Comparison of ENCODE assay signal across 15 cellular contexts in the genomic region with DNA sequence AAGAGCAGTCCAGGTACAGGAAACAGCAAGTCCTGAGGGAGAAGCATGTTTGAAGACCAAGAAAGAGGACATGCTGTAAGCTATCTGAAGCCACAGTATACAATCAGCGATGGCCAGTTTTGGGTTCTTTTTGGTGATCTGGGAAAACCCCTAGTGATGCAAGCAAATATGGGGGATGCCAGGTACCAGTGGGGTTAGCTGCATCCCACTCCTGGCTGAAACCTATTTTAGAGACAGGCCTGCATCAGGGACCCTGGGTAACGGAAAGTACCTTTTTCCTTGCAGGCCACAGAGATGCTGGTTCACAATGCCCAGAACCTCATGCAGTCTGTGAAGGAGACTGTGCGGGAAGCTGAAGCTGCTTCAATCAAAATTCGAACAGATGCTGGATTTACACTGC. TPM values are rescaled to one million over a fixed set of nuclear protein-coding genes. Genes with fewer than 3 reads are reported as not detected.
DNase-seq lines count a peak whose midpoint lies in the region; FAIRE-seq and TF ChIP-seq lines count a peak whose summit lies in the region.
"Had no signal": no experiment of that assay in that cellular context is flagged by ENCODE, and none has a peak within 500 bp of the region (broad histone marks: within the 10 kb centered on the region; RNA-seq: fewer than 3 reads in every experiment).

No MANE protein-coding gene starts in this region.

- WGBS in smooth muscle cell (ENCODE audit: low lambda C conversion rate) = 95% methylated on average over 4 of the region's 4 CpGs

- peak overlapping the region; percentile 26 for H3K27ac Mint-ChIP-seq in T-helper 1 cell treated with Interleukin-12 subunit alpha and Interleukin-12 subunit beta and Interleukin-4 antibody, amounts not matched to agents 30 μg/mL and 1 μg/mL, for 36 hours
- H3K27ac Mint-ChIP-seq in HFFc6 = peak overlapping the region; percentile 88
- peak overlapping the region; percentile 48 for H3K27ac Mint-ChIP-seq in astrocyte (ENCODE audit: unreplicated experiment)

- H3K27ac ChIP-seq in astrocyte (ENCODE audit: low read depth, low read length) (no peak overlapping the region), smooth muscle cell (ENCODE audit: low read depth) (peak overlapping the region; percentile 18)

- H3K4me1 ChIP-seq in astrocyte (ENCODE audit: insufficient read depth, low read length) = peaks cover 12% of the 10 kb centered on the region
- H3K4me1 ChIP-seq in smooth muscle cell (ENCODE audit: low read depth) = no peaks in the 10 kb centered on the region

- DNase-seq in T-helper 1 cell (no peak), HFFc6 (no peak), astrocyte (ENCODE audit: low read depth) (no peak), smooth muscle cell (lab: John Stamatoyannopoulos, UW; ENCODE audit: unreplicated experiment) (no peak), NCI-H82 treated with DMSO at 0.1 percent for 48 hours (lab: John Stamatoyannopoulos, UW; ENCODE audit: unreplicated experiment) (no peak), T1000 (lab: John Stamatoyannopoulos, UW) (no peak), NCI-H1436 (lab: John Stamatoyannopoulos, UW) (no peak)
- DNase-seq: activated naive CD8-positive, alpha-beta T cell treated with anti-CD3 and anti-CD28 coated beads, Interleukin-2, amount 10 ng/mL, durations not matched to agents 7 days and 5 days; Caco-2; KBM-7; left ventricle myocardium superior; naive thymus-derived CD4-positive, alpha-beta T cell; NCI-H526; substantia nigra had no signal

- H3K4me3 ChIP-seq in astrocyte (ENCODE audit: insufficient read depth, low read depth, low read length) = no peak overlapping the region
- H3K4me3 ChIP-seq in smooth muscle cell = no peak overlapping the region

- H3K27me3 Mint-ChIP-seq in T-helper 1 cell treated with Interleukin-12 subunit alpha and Interleukin-12 subunit beta and Interleukin-4 antibody, amounts not matched to agents 30 μg/mL and 1 μg/mL, for 36 hours (ENCODE audit: low read depth) = no peaks in the 10 kb centered on the region
- H3K27me3 Mint-ChIP-seq in HFFc6 (ENCODE audit: insufficient read depth) (peaks cover 13% of the 10 kb centered on the region), astrocyte (ENCODE audit: low read depth, unreplicated experiment) (no peaks in the 10 kb centered on the region)
- H3K27me3 Mint-ChIP-seq: activated naive CD8-positive, alpha-beta T cell treated with anti-CD3 and anti-CD28 coated beads, Interleukin-2, amount 10 ng/mL, durations not matched to agents 7 days and 5 days; naive thymus-derived CD4-positive, alpha-beta T cell had no signal

- no peak overlapping the region for H3K4me3 Mint-ChIP-seq in T-helper 1 cell treated with Interleukin-12 subunit alpha and Interleukin-12 subunit beta and Interleukin-4 antibody, amounts not matched to agents 30 μg/mL and 1 μg/mL, for 36 hours
- H3K4me3 Mint-ChIP-seq in HFFc6 (no peak overlapping the region), astrocyte (ENCODE audit: unreplicated experiment) (no peak overlapping the region)
- H3K4me3 Mint-ChIP-seq: activated naive CD8-positive, alpha-beta T cell treated with anti-CD3 and anti-CD28 coated beads, Interleukin-2, amount 10 ng/mL, durations not matched to agents 7 days and 5 days; naive thymus-derived CD4-positive, alpha-beta T cell had no signal

- no peak overlapping the region for H2AFZ ChIP-seq in astrocyte (ENCODE audit: low read depth, low read length)
- no peak overlapping the region for H2AFZ ChIP-seq in smooth muscle cell (ENCODE audit: low read depth)

- H3K36me3 Mint-ChIP-seq in T-helper 1 cell treated with Interleukin-12 subunit alpha and Interleukin-12 subunit beta and Interleukin-4 antibody, amounts not matched to agents 30 μg/mL and 1 μg/mL, for 36 hours (ENCODE audit: low read depth) = peaks cover 66% of the 10 kb centered on the region
- H3K36me3 Mint-ChIP-seq in HFFc6 (ENCODE audit: low read depth) = peaks cover 86% of the 10 kb centered on the region
- peaks cover 23% of the 10 kb centered on the region for H3K36me3 Mint-ChIP-seq in astrocyte (ENCODE audit: low read depth, unreplicated experiment)

- H3K4me1 Mint-ChIP-seq in T-helper 1 cell treated with Interleukin-12 subunit alpha and Interleukin-12 subunit beta and Interleukin-4 antibody, amounts not matched to agents 30 μg/mL and 1 μg/mL, for 36 hours (ENCODE audit: low read depth) = peaks cover 12% of the 10 kb centered on the region
- H3K4me1 Mint-ChIP-seq in HFFc6 (ENCODE audit: low read depth) (peaks cover 50% of the 10 kb centered on the region), astrocyte (ENCODE audit: low read depth, unreplicated experiment) (peaks cover 31% of the 10 kb centered on the region)

- FAIRE-seq in astrocyte (lab: Jason Lieb, UNC) = no peak

- H3K9ac ChIP-seq in astrocyte (ENCODE audit: low read length) = no peak overlapping the region
- no peak overlapping the region for H3K9ac ChIP-seq in smooth muscle cell (ENCODE audit: low read depth)

- H3K9me3 ChIP-seq in astrocyte (ENCODE audit: insufficient read depth, low read depth, low read length) = no peaks in the 10 kb centered on the region
- no peaks in the 10 kb centered on the region for H3K9me3 ChIP-seq in smooth muscle cell (replicated peaks; ENCODE audit: low read depth)
- H3K9me3 ChIP-seq: Caco-2 had no signal

- TF ChIP-seq CTCF in HFFc6 (IDR thresholded peaks at IDR 0.05) = no peak
- no peak for TF ChIP-seq CTCF in astrocyte (IDR thresholded peaks at IDR 0.05; ENCODE audit: insufficient read depth, low read depth, low read length)
- no peak for TF ChIP-seq CTCF in smooth muscle cell (IDR thresholded peaks at IDR 0.05; ENCODE audit: borderline replicate concordance, insufficient read depth, poor library complexity, severe bottlenecking)

- H3K4me2 ChIP-seq in astrocyte (ENCODE audit: low read length) (no peak overlapping the region), smooth muscle cell (no peak overlapping the region)

- H3K36me3 ChIP-seq in astrocyte (ENCODE audit: insufficient read depth, low read length) = peaks cover 91% of the 10 kb centered on the region
- peaks cover 26% of the 10 kb centered on the region for H3K36me3 ChIP-seq in smooth muscle cell (ENCODE audit: low read depth)

- H3K27me3 ChIP-seq in astrocyte (ENCODE audit: insufficient read depth, low read length) (no peaks in the 10 kb centered on the region), smooth muscle cell (ENCODE audit: low read depth) (no peaks in the 10 kb centered on the region)

- H3K9me3 Mint-ChIP-seq in T-helper 1 cell treated with Interleukin-12 subunit alpha and Interleukin-12 subunit beta and Interleukin-4 antibody, amounts not matched to agents 30 μg/mL and 1 μg/mL, for 36 hours = no peaks in the 10 kb centered on the region
- H3K9me3 Mint-ChIP-seq in HFFc6 (no peaks in the 10 kb centered on the region; the same call in 1 of the 2 replicates), astrocyte (ENCODE audit: unreplicated experiment) (no peaks in the 10 kb centered on the region)
- H3K9me3 Mint-ChIP-seq: activated naive CD8-positive, alpha-beta T cell treated with anti-CD3 and anti-CD28 coated beads, Interleukin-2, amount 10 ng/mL, durations not matched to agents 7 days and 5 days; naive thymus-derived CD4-positive, alpha-beta T cell had no signal

- H3K79me2 ChIP-seq in astrocyte (ENCODE audit: insufficient read depth, low read length) (peaks cover 33% of the 10 kb centered on the region), smooth muscle cell (ENCODE audit: low read depth) (no peaks in the 10 kb centered on the region)

- H3F3A ChIP-seq in smooth muscle cell (ENCODE audit: low read depth) = peaks cover 38% of the 10 kb centered on the region

- H4K20me1 ChIP-seq in astrocyte (ENCODE audit: insufficient read depth, low read length) = peaks cover 84% of the 10 kb centered on the region
- peaks cover 88% of the 10 kb centered on the region for H4K20me1 ChIP-seq in smooth muscle cell (ENCODE audit: low read depth)

RNA-seq across cellular contexts. Expression of a gene that starts 32.9 kb away (rescaled TPM):
- total RNA-seq in HFFc6 (2021; fragmentation: NEBNext Ultra II Directional; extraction: Animal tissue kit (Norgen Biotek cat#: 25700)) = 10 to 100 TPM; 41.4 to 51.5 (median 47.0) TPM
- total RNA-seq in astrocyte (45.9 and 50.0 TPM in 2 replicates), smooth muscle cell (28.5 and 29.3 TPM in 2 replicates)
- 18.3 and 29.1 TPM in 2 replicates for polyA plus RNA-seq in smooth muscle cell

RNA-seq across cellular contexts. Expression of a gene that starts 33.3 kb away (rescaled TPM):
- total RNA-seq in HFFc6 (2021; fragmentation: NEBNext Ultra II Directional; extraction: Animal tissue kit (Norgen Biotek cat#: 25700)) = 10 to 100 TPM; 74.1 to 97.6 (median 86.0) TPM
- total RNA-seq in astrocyte (58.3 and 62.0 TPM in 2 replicates), smooth muscle cell (20.7 and 25.1 TPM in 2 replicates)
- 19.4 and 28.2 TPM in 2 replicates for polyA plus RNA-seq in smooth muscle cell

Comparison
In these comparisons a context has a peak if more than half of its experiments do, and no peak if none do; other contexts are left out.
1. H3K27ac Mint-ChIP-seq: peak in every context shown above with its lines; median percentile 88 in HFFc6; 48 in astrocyte; 26 in T-helper 1 cell treated with Interleukin-12 subunit alpha and Interleukin-12 subunit beta and Interleukin-4 antibody, amounts not matched to agents 30 μg/mL and 1 μg/mL, for 36 hours.